1 cellular context compared by ENCODE assay signal in the genomic region with DNA sequence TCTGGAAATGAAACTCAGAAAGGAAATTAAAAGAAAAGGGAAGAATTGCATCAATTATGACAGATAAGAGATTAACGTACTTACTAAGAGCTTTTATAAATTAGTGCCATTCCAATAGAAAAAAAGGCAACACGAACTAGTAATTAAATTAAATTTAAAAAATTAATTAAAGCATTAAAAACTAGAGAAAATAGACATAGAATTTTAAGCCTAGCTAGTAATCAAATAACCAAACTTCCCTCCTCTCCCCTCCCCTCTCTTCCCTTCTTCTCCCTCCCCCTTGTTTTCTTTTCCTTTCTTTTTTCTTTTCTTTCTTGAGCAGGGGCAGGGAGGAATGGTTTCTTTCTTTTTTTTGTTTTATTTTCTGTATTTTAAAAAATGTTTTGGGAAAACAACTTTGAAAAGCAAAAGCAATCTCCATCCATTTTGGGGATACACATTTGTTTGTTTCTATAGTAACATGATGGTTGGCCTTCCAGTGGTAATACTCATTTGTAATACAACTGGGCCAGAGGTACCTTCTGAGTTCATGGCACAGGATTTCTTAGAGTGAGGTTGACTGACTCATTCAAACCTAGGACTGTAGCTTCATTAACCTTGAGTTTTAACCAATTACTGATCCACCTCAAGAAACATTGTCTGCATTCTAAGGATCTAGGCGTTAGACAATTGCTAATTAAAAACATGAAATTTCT.
TF ChIP-seq lines count a peak whose summit lies in the region.

No MANE protein-coding gene starts in this region.

TF ChIP-seq in IMR-90, 13 proteins besides CTCF, POLR2A, EP300 and RAD21 (continued from another document):
- TF ChIP-seq, protein P1, sequence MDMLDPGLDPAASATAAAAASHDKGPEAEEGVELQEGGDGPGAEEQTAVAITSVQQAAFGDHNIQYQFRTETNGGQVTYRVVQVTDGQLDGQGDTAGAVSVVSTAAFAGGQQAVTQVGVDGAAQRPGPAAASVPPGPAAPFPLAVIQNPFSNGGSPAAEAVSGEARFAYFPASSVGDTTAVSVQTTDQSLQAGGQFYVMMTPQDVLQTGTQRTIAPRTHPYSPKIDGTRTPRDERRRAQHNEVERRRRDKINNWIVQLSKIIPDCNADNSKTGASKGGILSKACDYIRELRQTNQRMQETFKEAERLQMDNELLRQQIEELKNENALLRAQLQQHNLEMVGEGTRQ (IDR thresholded peaks at IDR 0.05; ENCODE audit: low read depth, low read length) = no peak
- TF ChIP-seq ELK1 (IDR thresholded peaks at IDR 0.05; ENCODE audit: borderline replicate concordance, low read depth, low read length) (no peak), CHD1 (IDR thresholded peaks at IDR 0.05; ENCODE audit: low read depth, low read length) (no peak), MAFK (IDR thresholded peaks at IDR 0.05; ENCODE audit: low read depth, low read length) (no peak), RFX5 (IDR thresholded peaks at IDR 0.05; ENCODE audit: low read depth, low read length) (no peak), FOS (IDR thresholded peaks at IDR 0.05; ENCODE audit: low read depth, low read length) (no peak)
